Comparison of ENCODE assay signal across 1 cellular context in genomic region chr2:43152711-43153627, GRCh38.
TF ChIP-seq lines count a peak whose summit lies in the region.

No MANE protein-coding gene starts in this region.

TF ChIP-seq in H1, 55 proteins besides CTCF, POLR2A, EP300 and RAD21:
- TF ChIP-seq CHD2 (IDR thresholded peaks at IDR 0.05; ENCODE audit: low read length) = no peak
- no peak for TF ChIP-seq CREB1 (IDR thresholded peaks at IDR 0.05)
- TF ChIP-seq JUN (IDR thresholded peaks at IDR 0.05; ENCODE audit: low read depth, low read length) = no peak
- peak; percentile 79 for TF ChIP-seq TCF12 (IDR thresholded peaks at IDR 0.05; ENCODE audit: low read depth, low read length)
- peak; percentile 25; the same call in 1 of the 2 replicates for TF ChIP-seq MAX (IDR thresholded peaks at IDR 0.05)
TF ChIP-seq in H1: peak in this region for 2.
